ENCODE assay signal across 9 cellular contexts in genomic region chr19:43560687-43561086, GRCh38. TPM values are rescaled to one million over a fixed set of nuclear protein-coding genes. Genes with fewer than 3 reads are reported as not detected.
A peak's percentile ranks its signal among the peaks of the same experiment; 100 is the strongest.
DNase-seq lines count a peak whose midpoint lies in the region; ATAC-seq and TF ChIP-seq lines count a peak whose summit lies in the region.
"Had no signal": no experiment of that assay in that cellular context is flagged by ENCODE, and none has a peak within 500 bp of the region (broad histone marks: within the 10 kb centered on the region; RNA-seq: fewer than 3 reads in every experiment).

No MANE protein-coding gene starts in this region.

- peaks cover 23% of the 10 kb centered on the region for H3K36me3 Mint-ChIP-seq in GM23338 (ENCODE audit: low read depth)
- peaks cover 4% of the 10 kb centered on the region for H3K36me3 Mint-ChIP-seq in glutamatergic neuron (ENCODE audit: unreplicated experiment)

- H3K4me3 Mint-ChIP-seq in GM23338 (no peak overlapping the region), glutamatergic neuron (ENCODE audit: unreplicated experiment) (no peak overlapping the region)

- H3K27me3 Mint-ChIP-seq in GM23338 (ENCODE audit: insufficient read depth, low read depth, poor library complexity): peaks cover 2% of the 10 kb centered on the region
- no peaks in the 10 kb centered on the region for H3K27me3 Mint-ChIP-seq in glutamatergic neuron (ENCODE audit: unreplicated experiment)

- H3K36me3 ChIP-seq in ACC112 (ENCODE audit: insufficient read depth, low read length) (0 out of 2 replicates have a peak, but pooled peaks cover 6% of the 10 kb centered on the region), GM23338 (ENCODE audit: insufficient read depth) (no peaks in the 10 kb centered on the region)

- H3K27ac Mint-ChIP-seq in GM23338 (no peak overlapping the region), glutamatergic neuron (ENCODE audit: unreplicated experiment) (peak overlapping the region; percentile 43)

- H4K20me1 ChIP-seq in GM23338 (replicated peaks; ENCODE audit: insufficient read depth): no peaks in the 10 kb centered on the region; the same call in 1 of the 2 replicates

- H3K27ac ChIP-seq in ACC112 (ENCODE audit: low read depth, low read length) (peak overlapping the region; percentile 45; the same call in 1 of the 2 replicates), GM23338 (ENCODE audit: low read depth) (no peak overlapping the region)

- H2AFZ ChIP-seq in ACC112 (ENCODE audit: low read length, unreplicated experiment): no peak overlapping the region
- H2AFZ ChIP-seq in GM23338: no peak overlapping the region

- in situ Hi-C loops in KBM-7 (cut with MboI; ENCODE audit: low pct_unique_long_range_greater_than_20kb, low sequenced_read_pairs): no loop called here

- 0 out of 2 replicates have a peak, but pooled peaks cover 5% of the 10 kb centered on the region for H3F3A ChIP-seq in GM23338 (replicated peaks; ENCODE audit: low read depth)

- ATAC-seq in GM23338 (peak; percentile 77), left ventricle myocardium superior (no peak)

- intact Hi-C loops in left ventricle myocardium superior (cut with micrococcal nuclease): no loop called here

- H3K27me3 ChIP-seq in ACC112 (ENCODE audit: insufficient read depth, low read length) (no peaks in the 10 kb centered on the region), GM23338 (ENCODE audit: insufficient read depth) (no peaks in the 10 kb centered on the region)

- H3K9me2 ChIP-seq in GM23338 (ENCODE audit: insufficient read depth): no peaks in the 10 kb centered on the region

- no peak overlapping the region for H3K4me3 ChIP-seq in ACC112 (ENCODE audit: low read depth, low read length)
- no peak overlapping the region for H3K4me3 ChIP-seq in GM23338

- peak; percentile 27 to 53; a peak in 3 of 4 replicates for TF ChIP-seq CTCF in GM23338 (conservative IDR thresholded peaks at IDR 0.05; ENCODE audit: low read depth in 2 of 2)
- no peak for TF ChIP-seq CTCF in glutamatergic neuron (IDR thresholded peaks at IDR 0.05; ENCODE audit: partially characterized antibody, unreplicated experiment)

- peaks cover 2% of the 10 kb centered on the region for H3K79me2 ChIP-seq in ACC112 (ENCODE audit: control insufficient read depth, insufficient read depth, low read length, unreplicated experiment)
- no peaks in the 10 kb centered on the region for H3K79me2 ChIP-seq in GM23338 (replicated peaks; ENCODE audit: insufficient read depth)

- H3K4me2 ChIP-seq in GM23338: no peak overlapping the region

- H3K4me1 ChIP-seq in ACC112 (ENCODE audit: control insufficient read depth, insufficient read depth, low read length, unreplicated experiment) (peaks cover 8% of the 10 kb centered on the region), GM23338 (ENCODE audit: insufficient read depth) (peaks cover 1% of the 10 kb centered on the region; the same call in 1 of the 2 replicates)

- H3K4me1 Mint-ChIP-seq in GM23338: no peaks in the 10 kb centered on the region; the same call in 2 of the 3 replicates
- H3K4me1 Mint-ChIP-seq in glutamatergic neuron (ENCODE audit: low read depth, unreplicated experiment): peaks cover 14% of the 10 kb centered on the region

- DNase-seq in GM23338 (ENCODE audit: low spot score): peak; percentile 40
- DNase-seq in T1000 (lab: John Stamatoyannopoulos, UW): peak; percentile 62
- DNase-seq in glutamatergic neuron: peak; percentile 39
- no peak for DNase-seq in KBM-7
- no peak for DNase-seq in left ventricle myocardium superior
- no peak for DNase-seq in hypothalamus (lab: John Stamatoyannopoulos, UW)
- no peak for DNase-seq in stimulated activated CD4-positive, alpha-beta T cell treated with anti-CD3 and anti-CD28 coated beads, Interleukin-1b, Interleukin-23, amount 100 ng/mL, for 48 hours
- DNase-seq: small intestine had no signal

- H3K9me3 Mint-ChIP-seq in GM23338 (no peaks in the 10 kb centered on the region), glutamatergic neuron (ENCODE audit: unreplicated experiment) (no peaks in the 10 kb centered on the region)

TF ChIP-seq in GM23338, 12 proteins besides CTCF, POLR2A, EP300 and RAD21 (continues in another document):
- TF ChIP-seq CREB1 (CRISPR knock-in tag; IDR thresholded peaks at IDR 0.05; ENCODE audit: low read depth): no peak
- TF ChIP-seq JUNB (IDR thresholded peaks at IDR 0.05; ENCODE audit: unreplicated experiment): no peak
- no peak for TF ChIP-seq NANOG (IDR thresholded peaks at IDR 0.05; ENCODE audit: borderline replicate concordance)
- no peak for TF ChIP-seq ZNF331 (CRISPR knock-in tag; IDR thresholded peaks at IDR 0.05; ENCODE audit: low read depth)
- no peak for TF ChIP-seq ETS1 (IDR thresholded peaks at IDR 0.05)
- no peak for TF ChIP-seq REST (IDR thresholded peaks at IDR 0.05; ENCODE audit: unreplicated experiment)

RNA-seq across cellular contexts. Expression of gene XRCC1, which starts 14.6 kb away (rescaled TPM):
- total RNA-seq in GM23338 (2014; rRNA removed; shearing (Covaris generic)): 45.8 and 49.5 TPM in 2 replicates
- polyA plus RNA-seq in GM23338 (2016; fragmentation: Nextera tagmentation; extraction: Ambion mirVana): 32.0 and 35.3 TPM in 2 replicates
- 39.5 TPM for total RNA-seq in glutamatergic neuron (ENCODE audit: unreplicated experiment)
- total RNA-seq in left ventricle myocardium superior: 15.7 TPM

RNA-seq across cellular contexts. Expression of gene PINLYP, which starts 14.9 kb away (rescaled TPM):
- 4.3 and 7.8 TPM in 2 replicates for total RNA-seq in GM23338 (2014; rRNA removed; shearing (Covaris generic))
- 11.1 and 12.1 TPM in 2 replicates for polyA plus RNA-seq in GM23338 (2016; fragmentation: Nextera tagmentation; extraction: Ambion mirVana)
- total RNA-seq in glutamatergic neuron (ENCODE audit: unreplicated experiment): 0.96 TPM
- total RNA-seq in left ventricle myocardium superior: 1.4 TPM

RNA-seq across cellular contexts. Expression of gene ZNF575, which starts 27.7 kb away (rescaled TPM):
- total RNA-seq in GM23338 (2014; rRNA removed; shearing (Covaris generic)): 0.10 TPM in 1 of 2 replicates, not detected in the other
- polyA plus RNA-seq in GM23338 (2016; fragmentation: Nextera tagmentation; extraction: Ambion mirVana): 0.42 and 0.65 TPM in 2 replicates
- total RNA-seq in glutamatergic neuron (ENCODE audit: unreplicated experiment) (2.0 TPM), left ventricle myocardium superior (1.8 TPM)

RNA-seq across cellular contexts. Expression of gene ETHE1, which starts 33.7 kb away (rescaled TPM):
- 23.2 and 25.5 TPM in 2 replicates for total RNA-seq in GM23338 (2014; rRNA removed; shearing (Covaris generic))
- 8.9 and 11.1 TPM in 2 replicates for polyA plus RNA-seq in GM23338 (2016; fragmentation: Nextera tagmentation; extraction: Ambion mirVana)
- total RNA-seq in glutamatergic neuron (ENCODE audit: unreplicated experiment) (16.0 TPM), left ventricle myocardium superior (16.2 TPM)

RNA-seq across cellular contexts. Expression of gene IRGQ, which starts 35.2 kb away (rescaled TPM):
- total RNA-seq in GM23338 (2014; rRNA removed; shearing (Covaris generic)): 49.6 and 72.7 TPM in 2 replicates
- 8.4 and 8.7 TPM in 2 replicates for polyA plus RNA-seq in GM23338 (2016; fragmentation: Nextera tagmentation; extraction: Ambion mirVana)
- total RNA-seq in glutamatergic neuron (ENCODE audit: unreplicated experiment) (184 TPM), left ventricle myocardium superior (19.6 TPM)

Comparison
In these comparisons a context has a peak if more than half of its experiments do, and no peak if none do; other contexts are left out.
1. DNase-seq: peak in GM23338 (single experiment), T1000 (single experiment) and glutamatergic neuron (single experiment); none in KBM-7 (single experiment), left ventricle myocardium superior (single experiment), hypothalamus (0 of 51) and stimulated activated CD4-positive, alpha-beta T cell treated with anti-CD3 and anti-CD28 coated beads, Interleukin-1b, Interleukin-23, amount 100 ng/mL, for 48 hours (single experiment).